Comparison of ENCODE assay signal across 1 cellular context in genomic region chr11:128500488-128500887, GRCh38.
TF ChIP-seq lines count a peak whose summit lies in the region.

No MANE protein-coding gene starts in this region.

TF ChIP-seq in GM12878, 131 proteins besides CTCF, POLR2A, EP300 and RAD21 (continued from another document):
- TF ChIP-seq, protein P1, sequence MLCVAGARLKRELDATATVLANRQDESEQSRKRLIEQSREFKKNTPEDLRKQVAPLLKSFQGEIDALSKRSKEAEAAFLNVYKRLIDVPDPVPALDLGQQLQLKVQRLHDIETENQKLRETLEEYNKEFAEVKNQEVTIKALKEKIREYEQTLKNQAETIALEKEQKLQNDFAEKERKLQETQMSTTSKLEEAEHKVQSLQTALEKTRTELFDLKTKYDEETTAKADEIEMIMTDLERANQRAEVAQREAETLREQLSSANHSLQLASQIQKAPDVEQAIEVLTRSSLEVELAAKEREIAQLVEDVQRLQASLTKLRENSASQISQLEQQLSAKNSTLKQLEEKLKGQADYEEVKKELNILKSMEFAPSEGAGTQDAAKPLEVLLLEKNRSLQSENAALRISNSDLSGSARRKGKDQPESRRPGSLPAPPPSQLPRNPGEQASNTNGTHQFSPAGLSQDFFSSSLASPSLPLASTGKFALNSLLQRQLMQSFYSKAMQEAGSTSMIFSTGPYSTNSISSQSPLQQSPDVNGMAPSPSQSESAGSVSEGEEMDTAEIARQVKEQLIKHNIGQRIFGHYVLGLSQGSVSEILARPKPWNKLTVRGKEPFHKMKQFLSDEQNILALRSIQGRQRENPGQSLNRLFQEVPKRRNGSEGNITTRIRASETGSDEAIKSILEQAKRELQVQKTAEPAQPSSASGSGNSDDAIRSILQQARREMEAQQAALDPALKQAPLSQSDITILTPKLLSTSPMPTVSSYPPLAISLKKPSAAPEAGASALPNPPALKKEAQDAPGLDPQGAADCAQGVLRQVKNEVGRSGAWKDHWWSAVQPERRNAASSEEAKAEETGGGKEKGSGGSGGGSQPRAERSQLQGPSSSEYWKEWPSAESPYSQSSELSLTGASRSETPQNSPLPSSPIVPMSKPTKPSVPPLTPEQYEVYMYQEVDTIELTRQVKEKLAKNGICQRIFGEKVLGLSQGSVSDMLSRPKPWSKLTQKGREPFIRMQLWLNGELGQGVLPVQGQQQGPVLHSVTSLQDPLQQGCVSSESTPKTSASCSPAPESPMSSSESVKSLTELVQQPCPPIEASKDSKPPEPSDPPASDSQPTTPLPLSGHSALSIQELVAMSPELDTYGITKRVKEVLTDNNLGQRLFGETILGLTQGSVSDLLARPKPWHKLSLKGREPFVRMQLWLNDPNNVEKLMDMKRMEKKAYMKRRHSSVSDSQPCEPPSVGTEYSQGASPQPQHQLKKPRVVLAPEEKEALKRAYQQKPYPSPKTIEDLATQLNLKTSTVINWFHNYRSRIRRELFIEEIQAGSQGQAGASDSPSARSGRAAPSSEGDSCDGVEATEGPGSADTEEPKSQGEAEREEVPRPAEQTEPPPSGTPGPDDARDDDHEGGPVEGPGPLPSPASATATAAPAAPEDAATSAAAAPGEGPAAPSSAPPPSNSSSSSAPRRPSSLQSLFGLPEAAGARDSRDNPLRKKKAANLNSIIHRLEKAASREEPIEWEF (IDR thresholded peaks at IDR 0.05; ENCODE audit: insufficient replicate concordance, low read depth, low read length): no peak
